1 cellular context compared by ENCODE assay signal in the genomic region with DNA sequence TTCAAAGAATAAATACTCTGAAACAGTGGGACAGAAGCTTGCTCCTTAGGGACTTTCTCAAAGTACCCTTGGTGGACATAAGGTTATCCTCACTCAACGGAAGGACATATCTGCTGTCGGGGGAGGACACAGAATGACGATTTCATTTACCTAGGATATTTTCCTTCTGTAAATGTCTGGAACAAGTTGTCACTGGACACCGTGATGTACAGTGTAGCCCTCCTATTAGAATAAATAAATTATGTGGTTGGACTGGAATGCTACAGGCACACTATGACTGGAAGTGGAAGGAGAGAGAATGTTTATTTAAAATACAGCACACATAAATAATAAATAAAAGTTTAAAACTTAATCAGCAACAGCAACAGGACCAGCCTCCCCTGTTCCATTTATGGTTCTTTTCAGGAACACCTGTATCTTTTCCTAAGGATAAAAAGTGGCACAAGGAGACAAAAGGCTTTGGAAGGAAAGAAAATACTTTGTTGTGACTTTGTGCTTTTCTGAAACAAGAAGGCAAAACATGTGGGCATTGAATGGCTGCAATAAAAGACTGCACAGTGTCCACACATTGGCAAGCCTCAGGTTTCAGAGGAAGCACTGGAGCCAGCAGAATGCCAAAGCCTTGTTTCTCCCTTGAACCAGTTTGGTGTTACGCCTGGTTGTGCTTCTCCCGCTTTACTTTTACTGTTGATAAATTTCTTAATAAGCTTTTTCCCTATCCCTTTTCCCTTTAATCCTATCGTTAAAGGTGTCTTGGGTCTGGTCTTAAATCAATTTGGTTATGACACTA.
TF ChIP-seq lines count a peak whose summit lies in the region.

No MANE protein-coding gene starts in this region.

TF ChIP-seq in HCT116, 20 proteins besides CTCF, POLR2A, EP300 and RAD21 (continued from another document):
- TF ChIP-seq, protein P1, sequence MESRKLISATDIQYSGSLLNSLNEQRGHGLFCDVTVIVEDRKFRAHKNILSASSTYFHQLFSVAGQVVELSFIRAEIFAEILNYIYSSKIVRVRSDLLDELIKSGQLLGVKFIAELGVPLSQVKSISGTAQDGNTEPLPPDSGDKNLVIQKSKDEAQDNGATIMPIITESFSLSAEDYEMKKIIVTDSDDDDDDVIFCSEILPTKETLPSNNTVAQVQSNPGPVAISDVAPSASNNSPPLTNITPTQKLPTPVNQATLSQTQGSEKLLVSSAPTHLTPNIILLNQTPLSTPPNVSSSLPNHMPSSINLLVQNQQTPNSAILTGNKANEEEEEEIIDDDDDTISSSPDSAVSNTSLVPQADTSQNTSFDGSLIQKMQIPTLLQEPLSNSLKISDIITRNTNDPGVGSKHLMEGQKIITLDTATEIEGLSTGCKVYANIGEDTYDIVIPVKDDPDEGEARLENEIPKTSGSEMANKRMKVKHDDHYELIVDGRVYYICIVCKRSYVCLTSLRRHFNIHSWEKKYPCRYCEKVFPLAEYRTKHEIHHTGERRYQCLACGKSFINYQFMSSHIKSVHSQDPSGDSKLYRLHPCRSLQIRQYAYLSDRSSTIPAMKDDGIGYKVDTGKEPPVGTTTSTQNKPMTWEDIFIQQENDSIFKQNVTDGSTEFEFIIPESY (IDR thresholded peaks at IDR 0.05; ENCODE audit: extremely low read depth, insufficient replicate concordance, low read length) = no peak
- TF ChIP-seq EGR1 (IDR thresholded peaks at IDR 0.05; ENCODE audit: low read depth) = no peak
- no peak for TF ChIP-seq SIN3A (IDR thresholded peaks at IDR 0.05; ENCODE audit: low read depth)
- no peak for TF ChIP-seq ELF1 (IDR thresholded peaks at IDR 0.05; ENCODE audit: borderline replicate concordance, low read depth)
- TF ChIP-seq YY1 (IDR thresholded peaks at IDR 0.05; ENCODE audit: extremely low read depth, insufficient replicate concordance, low read depth, low read length) = no peak
- TF ChIP-seq, protein P2, sequence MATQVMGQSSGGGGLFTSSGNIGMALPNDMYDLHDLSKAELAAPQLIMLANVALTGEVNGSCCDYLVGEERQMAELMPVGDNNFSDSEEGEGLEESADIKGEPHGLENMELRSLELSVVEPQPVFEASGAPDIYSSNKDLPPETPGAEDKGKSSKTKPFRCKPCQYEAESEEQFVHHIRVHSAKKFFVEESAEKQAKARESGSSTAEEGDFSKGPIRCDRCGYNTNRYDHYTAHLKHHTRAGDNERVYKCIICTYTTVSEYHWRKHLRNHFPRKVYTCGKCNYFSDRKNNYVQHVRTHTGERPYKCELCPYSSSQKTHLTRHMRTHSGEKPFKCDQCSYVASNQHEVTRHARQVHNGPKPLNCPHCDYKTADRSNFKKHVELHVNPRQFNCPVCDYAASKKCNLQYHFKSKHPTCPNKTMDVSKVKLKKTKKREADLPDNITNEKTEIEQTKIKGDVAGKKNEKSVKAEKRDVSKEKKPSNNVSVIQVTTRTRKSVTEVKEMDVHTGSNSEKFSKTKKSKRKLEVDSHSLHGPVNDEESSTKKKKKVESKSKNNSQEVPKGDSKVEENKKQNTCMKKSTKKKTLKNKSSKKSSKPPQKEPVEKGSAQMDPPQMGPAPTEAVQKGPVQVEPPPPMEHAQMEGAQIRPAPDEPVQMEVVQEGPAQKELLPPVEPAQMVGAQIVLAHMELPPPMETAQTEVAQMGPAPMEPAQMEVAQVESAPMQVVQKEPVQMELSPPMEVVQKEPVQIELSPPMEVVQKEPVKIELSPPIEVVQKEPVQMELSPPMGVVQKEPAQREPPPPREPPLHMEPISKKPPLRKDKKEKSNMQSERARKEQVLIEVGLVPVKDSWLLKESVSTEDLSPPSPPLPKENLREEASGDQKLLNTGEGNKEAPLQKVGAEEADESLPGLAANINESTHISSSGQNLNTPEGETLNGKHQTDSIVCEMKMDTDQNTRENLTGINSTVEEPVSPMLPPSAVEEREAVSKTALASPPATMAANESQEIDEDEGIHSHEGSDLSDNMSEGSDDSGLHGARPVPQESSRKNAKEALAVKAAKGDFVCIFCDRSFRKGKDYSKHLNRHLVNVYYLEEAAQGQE (IDR thresholded peaks at IDR 0.05; ENCODE audit: low read depth) = no peak
- TF ChIP-seq, protein P3, sequence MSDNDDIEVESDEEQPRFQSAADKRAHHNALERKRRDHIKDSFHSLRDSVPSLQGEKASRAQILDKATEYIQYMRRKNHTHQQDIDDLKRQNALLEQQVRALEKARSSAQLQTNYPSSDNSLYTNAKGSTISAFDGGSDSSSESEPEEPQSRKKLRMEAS (IDR thresholded peaks at IDR 0.05) = no peak
- TF ChIP-seq JUND (IDR thresholded peaks at IDR 0.05) = no peak
- no peak for TF ChIP-seq ZNF274 (IDR thresholded peaks at IDR 0.05; ENCODE audit: low read depth, low read length)
TF ChIP-seq in HCT116: peak in this region for 0.
